ENCODE assay signal across 12 cellular contexts in genomic region chr1:173603056-173603591, GRCh38. TPM values are rescaled to one million over a fixed set of nuclear protein-coding genes. Genes with fewer than 3 reads are reported as not detected.
A peak's percentile ranks its signal among the peaks of the same experiment; 100 is the strongest.
DNase-seq lines count a peak whose midpoint lies in the region; ATAC-seq, FAIRE-seq and TF ChIP-seq lines count a peak whose summit lies in the region.
"Had no signal": no experiment of that assay in that cellular context is flagged by ENCODE, and none has a peak within 500 bp of the region (broad histone marks: within the 10 kb centered on the region; RNA-seq: fewer than 3 reads in every experiment).

SLC9C2 (minus strand) TSS chr1:173603072; CDS start chr1:173601776, 1,296 bp downstream.

- no peak for TF ChIP-seq POLR2A in Peyer's patch (IDR thresholded peaks at IDR 0.05)

- WGBS in pancreas, 2 donors: 8 to 10% methylated on average over 5 of the region's 5 CpGs

- no peak within 1 kb of the TSS for H3K9ac ChIP-seq in SK-N-MC (ENCODE audit: insufficient read length)

- H3K27me3 Mint-ChIP-seq in Calu3 (ENCODE audit: unreplicated experiment): no peaks in the 10 kb centered on the region
- H3K27me3 Mint-ChIP-seq in T-helper 2 cell treated with Interferon-gamma antibody and Interleukin-4, amounts not matched to agents 5 μg/mL and 100 μg/mL, for 36 hours (ENCODE audit: low read depth): peaks cover 6% of the 10 kb centered on the region

- intact Hi-C loops in Calu3 (cut with micrococcal nuclease; ENCODE audit: unreplicated experiment): no loop called here
- intact Hi-C loops in pancreas (cut with DNase I): no loop called here

- no peaks in the 10 kb centered on the region for H3K9me3 Mint-ChIP-seq in Calu3 (ENCODE audit: low read depth, unreplicated experiment)
- no peaks in the 10 kb centered on the region for H3K9me3 Mint-ChIP-seq in T-helper 2 cell treated with Interferon-gamma antibody and Interleukin-4, amounts not matched to agents 5 μg/mL and 100 μg/mL, for 36 hours
- H3K9me3 Mint-ChIP-seq: CD4-positive, alpha-beta memory T cell had no signal

- no peaks in the 10 kb centered on the region for H3K9me3 ChIP-seq in SK-N-MC (ENCODE audit: low read depth, low read length)
- no peaks in the 10 kb centered on the region for H3K9me3 ChIP-seq in cardiac muscle cell (ENCODE audit: low read depth)
- H3K9me3 ChIP-seq in pancreas: no peaks in the 10 kb centered on the region
- H3K9me3 ChIP-seq in Peyer's patch: no peaks in the 10 kb centered on the region
- H3K9me3 ChIP-seq: SJSA1 had no signal

- H3K27me3 ChIP-seq in cardiac muscle cell: no peaks in the 10 kb centered on the region
- H3K27me3 ChIP-seq in pancreas: no peaks in the 10 kb centered on the region
- no peaks in the 10 kb centered on the region for H3K27me3 ChIP-seq in Peyer's patch
- H3K27me3 ChIP-seq: SJSA1 had no signal

- BruUV-seq in Calu3 (replicated peaks; lab: Mats Ljungman, UMichigan): no TSS peak

- peaks cover 9% of the 10 kb centered on the region for H3K4me1 ChIP-seq in cardiac muscle cell (ENCODE audit: low read depth)
- no peaks in the 10 kb centered on the region for H3K4me1 ChIP-seq in pancreas
- H3K4me1 ChIP-seq in Peyer's patch: no peaks in the 10 kb centered on the region
- H3K4me1 ChIP-seq: SJSA1 had no signal

- H3K36me3 Mint-ChIP-seq in Calu3 (ENCODE audit: insufficient read depth, unreplicated experiment): no peaks in the 10 kb centered on the region
- no peaks in the 10 kb centered on the region for H3K36me3 Mint-ChIP-seq in T-helper 2 cell treated with Interferon-gamma antibody and Interleukin-4, amounts not matched to agents 5 μg/mL and 100 μg/mL, for 36 hours (ENCODE audit: low read depth)
- H3K36me3 Mint-ChIP-seq: CD4-positive, alpha-beta memory T cell had no signal

- peak; percentile 93 to 98 (median 95) for ATAC-seq in pancreas

- no peak for FAIRE-seq in pancreas (lab: Jason Lieb, UNC)

- DNase-seq in Calu3 (peak; percentile 15), SK-N-MC (ENCODE audit: low read depth, low spot score) (no peak), cardiac muscle cell (ENCODE audit: low read depth in 1 of 2, low spot score in 1 of 2) (peak; percentile 63 to 94), pancreas (peak in 4 of 6 donors; percentile 40 to 61 (median 44)), Peyer's patch (no peak), NCI-H2171 treated with DMSO at 0.1 percent for 48 hours (lab: John Stamatoyannopoulos, UW) (no peak)
- DNase-seq in T-helper 2 cell treated with Interferon-gamma antibody and Interleukin-4, amounts not matched to agents 5 μg/mL and 100 μg/mL, for 36 hours (ENCODE audit: low spot score): no peak
- no peak for DNase-seq in activated effector memory CD4-positive, alpha-beta T cell treated with Interleukin-2 at 50 U/mL for 16 hours
- DNase-seq: activated T-cell treated with anti-CD3 and anti-CD28 coated beads for 4 hours; CD4-positive, alpha-beta memory T cell; NCI-H1092 treated with DMSO at 0.1 percent for 48 hours had no signal

- peak within 1 kb of the TSS; percentile 0 for H3K27ac Mint-ChIP-seq in Calu3 (ENCODE audit: unreplicated experiment)
- H3K27ac Mint-ChIP-seq in T-helper 2 cell treated with Interferon-gamma antibody and Interleukin-4, amounts not matched to agents 5 μg/mL and 100 μg/mL, for 36 hours: no peak within 1 kb of the TSS
- H3K27ac Mint-ChIP-seq: CD4-positive, alpha-beta memory T cell had no signal

- TF ChIP-seq CTCF in Calu3 (IDR thresholded peaks at IDR 0.05; ENCODE audit: unreplicated experiment) (no peak), cardiac muscle cell (IDR thresholded peaks at IDR 0.05; ENCODE audit: low read depth, low read length) (no peak), pancreas (IDR thresholded peaks at IDR 0.05) (no peak), Peyer's patch (IDR thresholded peaks at IDR 0.05) (no peak)

- H3K4me1 Mint-ChIP-seq in Calu3 (ENCODE audit: low read depth, unreplicated experiment): no peaks in the 10 kb centered on the region
- peaks cover 2% of the 10 kb centered on the region for H3K4me1 Mint-ChIP-seq in T-helper 2 cell treated with Interferon-gamma antibody and Interleukin-4, amounts not matched to agents 5 μg/mL and 100 μg/mL, for 36 hours (ENCODE audit: low read depth)

- H3K27ac ChIP-seq in SK-N-MC (peak within 1 kb of the TSS; percentile 22; the same call in 1 of the 2 replicates), cardiac muscle cell (peak within 1 kb of the TSS; percentile 72), pancreas (peak within 1 kb of the TSS; percentile 52 to 75 (median 62)), Peyer's patch (no peak within 1 kb of the TSS)
- H3K27ac ChIP-seq: SJSA1 had no signal

- H3K4me3 Mint-ChIP-seq in Calu3 (ENCODE audit: low read depth, unreplicated experiment): peak within 1 kb of the TSS; percentile 7
- no peak within 1 kb of the TSS for H3K4me3 Mint-ChIP-seq in T-helper 2 cell treated with Interferon-gamma antibody and Interleukin-4, amounts not matched to agents 5 μg/mL and 100 μg/mL, for 36 hours

- CTCF ChIA-PET in Calu3 (lab: Charles Lee): interaction anchor here (0.7 kb wide), 1 partner anchor 92 kb away, joined by 3 read pairs; no protein-coding TSS in a partner anchor

- H3K36me3 ChIP-seq in SK-N-MC (ENCODE audit: insufficient read depth, low read length) (no peaks in the 10 kb centered on the region), cardiac muscle cell (no peaks in the 10 kb centered on the region), pancreas (no peaks in the 10 kb centered on the region), Peyer's patch (no peaks in the 10 kb centered on the region)
- H3K36me3 ChIP-seq: SJSA1 had no signal

- no peak within 1 kb of the TSS for H3K4me3 ChIP-seq in SK-N-MC
- H3K4me3 ChIP-seq in cardiac muscle cell: no peak within 1 kb of the TSS
- peak within 1 kb of the TSS in 3 of 4 donors; percentile 6 to 43 (median 31) for H3K4me3 ChIP-seq in pancreas
- no peak within 1 kb of the TSS for H3K4me3 ChIP-seq in Peyer's patch
- H3K4me3 ChIP-seq: SJSA1 had no signal

RNA-seq across cellular contexts. Expression of gene SLC9C2, which starts in this region (rescaled TPM):
- total RNA-seq in Calu3 (2022) (not detected in 2 replicates), cardiac muscle cell (0.25 TPM in 1 of 2 replicates, not detected in the other), pancreas (under 1 TPM in 4 of 6 donors, not detected in 2; 0.06 to 0.28 (median 0.18) TPM), Peyer's patch (not detected)
- polyA plus RNA-seq in cardiac muscle cell (0.05 and 0.87 TPM in 2 replicates), pancreas (under 1 TPM in 1 of 2 donors, not detected in 1; 0.16 TPM)
- total RNA-seq: CD4-positive, alpha-beta memory T cell; SJSA1 had no signal
- polyA plus RNA-seq: CD4-positive, alpha-beta memory T cell had no signal

Comparison
In these comparisons a context has a peak if more than half of its experiments do, and no peak if none do; other contexts are left out.
1. Peak in DNase-seq in Calu3; RNA of the gene not detected or under 1 TPM.
2. Peak in DNase-seq and H3K27ac ChIP-seq in cardiac muscle cell; RNA of the gene not detected or under 1 TPM.
3. Peak in DNase-seq, ATAC-seq, H3K4me3 ChIP-seq and H3K27ac ChIP-seq in pancreas; RNA of the gene not detected or under 1 TPM.